Comparison of ENCODE assay signal across 1 cellular context in genomic region chr12:120225852-120226640, GRCh38.
TF ChIP-seq lines count a peak whose summit lies in the region.

No MANE protein-coding gene starts in this region.

TF ChIP-seq in H1, 55 proteins besides CTCF, POLR2A, EP300 and RAD21 (continued from another document):
- TF ChIP-seq CTBP2 (IDR thresholded peaks at IDR 0.05; ENCODE audit: borderline replicate concordance, insufficient read depth, insufficient read length, low read length): no peak
TF ChIP-seq in H1: peak in this region for 0.
